13 cellular contexts compared by ENCODE assay signal in genomic region chr12:47707905-47708543, GRCh38. TPM values are rescaled to one million over a fixed set of nuclear protein-coding genes. Genes with fewer than 3 reads are reported as not detected.
DNase-seq lines count a peak whose midpoint lies in the region; ATAC-seq and TF ChIP-seq lines count a peak whose summit lies in the region.
"Had no signal": no experiment of that assay in that cellular context is flagged by ENCODE, and none has a peak within 500 bp of the region (broad histone marks: within the 10 kb centered on the region; RNA-seq: fewer than 3 reads in every experiment).

No MANE protein-coding gene starts in this region.

- no peaks in the 10 kb centered on the region for H3K9me2 ChIP-seq in OCI-LY1 (ENCODE audit: low read depth, low read length)

- H2AFZ ChIP-seq in OCI-LY1 (ENCODE audit: low read length) = no peak overlapping the region

- no peak overlapping the region for H3K4me3 ChIP-seq in BLaER1
- peak overlapping the region; percentile 18; the same call in 1 of the 2 replicates for H3K4me3 ChIP-seq in GM12864 (ENCODE audit: low read depth, low read length)
- H3K4me3 ChIP-seq in OCI-LY1 (ENCODE audit: low read depth, low read length, poor library complexity, severe bottlenecking) = peak overlapping the region; percentile 89
- peak overlapping the region; percentile 30 to 38 for H3K4me3 ChIP-seq in duodenal mucosa (ENCODE audit: low read depth in 1 of 2, low read length in 2 of 2)
- H3K4me3 ChIP-seq in adrenal gland = no peak overlapping the region
- H3K4me3 ChIP-seq: skin epidermis had no signal

- TF ChIP-seq POLR2A in adrenal gland (IDR thresholded peaks at IDR 0.05) = no peak

- H3K4me2 ChIP-seq in BLaER1 (peak overlapping the region; percentile 95), OCI-LY1 (ENCODE audit: low read length) (peak overlapping the region; percentile 85)

- ATAC-seq in HG02884 (IDR thresholded peaks at IDR 0.05; ENCODE audit: unreplicated experiment) = no peak

- TF ChIP-seq CTCF in GM12864 (IDR thresholded peaks at IDR 0.05; ENCODE audit: low read depth, low read length, missing control alignments) (no peak), OCI-LY1 (IDR thresholded peaks at IDR 0.05; ENCODE audit: low read length) (no peak), adrenal gland (IDR thresholded peaks at IDR 0.05) (no peak), GM10248 (IDR thresholded peaks at IDR 0.05; ENCODE audit: control extremely low read depth, extremely low read depth, low read depth, missing control alignments) (no peak), RWPE1 (conservative IDR thresholded peaks at IDR 0.05; ENCODE audit: low read depth) (no peak)

- H3K9me3 ChIP-seq in BLaER1 (no peaks in the 10 kb centered on the region), OCI-LY1 (ENCODE audit: low read length) (no peaks in the 10 kb centered on the region), duodenal mucosa (ENCODE audit: control insufficient read depth in 1 of 2, low read length in 2 of 2) (no peaks in the 10 kb centered on the region), adrenal gland (replicated peaks in 1 of 3) (no peaks in the 10 kb centered on the region)

- H3K4me1 ChIP-seq in BLaER1 (peaks cover 42% of the 10 kb centered on the region), OCI-LY1 (ENCODE audit: insufficient read depth, low read length, severe bottlenecking) (peaks cover 63% of the 10 kb centered on the region), duodenal mucosa (ENCODE audit: control insufficient read depth in 1 of 2, insufficient read depth in 2 of 2, low read length in 2 of 2) (peaks cover 18 to 31% of the 10 kb centered on the region in 2 donors), adrenal gland (replicated peaks in 1 of 2) (peaks cover 6 to 21% of the 10 kb centered on the region in 2 donors)

- POLR2A ChIA-PET in GM10248 (lab: Yijun Ruan, JAX) (no interaction called here), RWPE1 (lab: Yijun Ruan, JAX; ENCODE audit: low non-redundant PET) (no interaction called here)

- WGBS in adrenal gland, 4 donors = 63 to 68% (median 65%) methylated on average over 5 of the region's 5 CpGs

- DNase-seq in GM12864 (ENCODE audit: low read depth) (no peak), adrenal gland (no peak), GM10248 (ENCODE audit: extremely low spot score) (no peak), RWPE1 (ENCODE audit: low spot score) (no peak)
- DNase-seq: activated gamma-delta T cell, Calu3, NCI-H1694, nephron progenitor cell had no signal

- CTCF ChIA-PET in GM10248 (lab: Yijun Ruan, JAX) = interaction anchor here (1.4 to 46.2 kb wide), 6 partner anchors 8 to 130 kb away, joined by 3 to 1524 read pairs (median 7); partner anchors contain the start of gene SLC48A1
- CTCF ChIA-PET in RWPE1 (lab: Yijun Ruan, JAX) = interaction anchor here (0.6 to 1.6 kb wide), 5 partner anchors 13 to 242 kb away, joined by 3 to 4 read pairs (median 3); no protein-coding TSS in a partner anchor

- no peak overlapping the region for H3K27ac ChIP-seq in BLaER1
- peak overlapping the region; percentile 55 for H3K27ac ChIP-seq in OCI-LY1 (ENCODE audit: low read depth, low read length, poor library complexity, severe bottlenecking)
- no peak overlapping the region for H3K27ac ChIP-seq in duodenal mucosa (ENCODE audit: low read depth, low read length)
- H3K27ac ChIP-seq in adrenal gland = peak overlapping the region in 1 of 5 donors; percentile 9
- no peak overlapping the region for H3K27ac ChIP-seq in RWPE1

- peaks cover 28% of the 10 kb centered on the region for H3K79me2 ChIP-seq in OCI-LY1 (ENCODE audit: insufficient read depth, low read length)

- intact Hi-C loops in adrenal gland (cut with DNase I) = no loop called here

- H3K9ac ChIP-seq in BLaER1 (no peak overlapping the region), OCI-LY1 (ENCODE audit: low read length) (peak overlapping the region; percentile 96; the same call in 1 of the 2 replicates), duodenal mucosa (ENCODE audit: low read depth in 1 of 2, low read length in 2 of 2) (no peak overlapping the region)

- H3K27me3 ChIP-seq in BLaER1 (no peaks in the 10 kb centered on the region), OCI-LY1 (ENCODE audit: insufficient read depth, low read length) (no peaks in the 10 kb centered on the region), duodenal mucosa (ENCODE audit: control insufficient read depth in 1 of 2, insufficient read depth in 2 of 2, low read length in 2 of 2) (no peaks in the 10 kb centered on the region), adrenal gland (no peaks in the 10 kb centered on the region)

- H3F3A ChIP-seq in OCI-LY1 (ENCODE audit: insufficient read depth, low read length) = no peaks in the 10 kb centered on the region

- H4K20me1 ChIP-seq in BLaER1 (peaks cover 25% of the 10 kb centered on the region), OCI-LY1 (ENCODE audit: insufficient read depth, low read length) (no peaks in the 10 kb centered on the region)

- H3K36me3 ChIP-seq in BLaER1 (0 out of 2 replicates have a peak, but pooled peaks cover 5% of the 10 kb centered on the region), OCI-LY1 (ENCODE audit: insufficient read depth, low read length) (peaks cover 7% of the 10 kb centered on the region; the same call in 1 of the 2 replicates), duodenal mucosa (ENCODE audit: control insufficient read depth in 1 of 2, insufficient read depth in 2 of 2, low read length in 2 of 2) (no peaks in the 10 kb centered on the region), adrenal gland (replicated peaks in 1 of 2) (no peaks in the 10 kb centered on the region)

RNA-seq across cellular contexts. Expression of gene RPAP3, which starts 2.2 kb away (rescaled TPM):
- 10 to 100 TPM in 7 of 8 donors, 1 to 10 TPM in 1; 9.1 to 26.5 (median 16.7) TPM for total RNA-seq in adrenal gland
- polyA plus RNA-seq in adrenal gland = 10 to 100 TPM in 1 of 3 donors, 1 to 10 TPM in 2; 7.3 to 56.1 (median 7.3) TPM

RNA-seq across cellular contexts. Expression of gene ENDOU, which starts 17.3 kb away (rescaled TPM):
- total RNA-seq in adrenal gland = 1 to 10 TPM in 3 of 8 donors, under 1 TPM in 2, not detected in 3; 0.18 to 2.6 (median 1.1) TPM
- under 1 TPM; 0.11 to 0.51 (median 0.16) TPM for polyA plus RNA-seq in adrenal gland
- total RNA-seq: Calu3 had no signal

RNA-seq across cellular contexts. Expression of gene RAPGEF3, which starts 50.7 kb away (rescaled TPM):
- total RNA-seq in adrenal gland = 10 to 100 TPM in 3 of 8 donors, 1 to 10 TPM in 5; 2.4 to 14.6 (median 9.3) TPM
- 10 to 100 TPM in 2 of 3 donors, 1 to 10 TPM in 1; 1.4 to 69.4 (median 43.8) TPM for polyA plus RNA-seq in adrenal gland

Comparison
In these comparisons a context has a peak if more than half of its experiments do, and no peak if none do; other contexts are left out.
1. H3K4me3 ChIP-seq: peak in GM12864 (single experiment), OCI-LY1 (single experiment) and duodenal mucosa (2 of 2); none in BLaER1 (single experiment) and adrenal gland (0 of 4).